In genomic region chr11:86172894-86173293, GRCh38 we compare ENCODE assay signal across 16 cellular contexts.
DNase-seq lines count a peak whose midpoint lies in the region; ATAC-seq, FAIRE-seq and TF ChIP-seq lines count a peak whose summit lies in the region.
"Had no signal": no experiment of that assay in that cellular context is flagged by ENCODE, and none has a peak within 500 bp of the region (broad histone marks: within the 10 kb centered on the region; RNA-seq: fewer than 3 reads in every experiment).

No MANE protein-coding gene starts in this region.

- intact Hi-C loops in K562 (cut with micrococcal nuclease), result loop anchor here (10.0 kb wide), 1 partner anchor 508 kb away; the partner anchor contains the start of gene CREBZF

- H3K4me3 ChIP-seq in Loucy (ENCODE audit: low read length, poor library complexity, severe bottlenecking), result no peak overlapping the region
- H3K4me3 ChIP-seq in K562, result no peak overlapping the region
- no peak overlapping the region for H3K4me3 ChIP-seq in mesodermal cell (ENCODE audit: extremely low read depth, insufficient read depth, low read length, poor library complexity, severe bottlenecking)
- H3K4me3 ChIP-seq: SK-N-MC had no signal

- no peaks in the 10 kb centered on the region for H3K27me3 ChIP-seq in Loucy (ENCODE audit: insufficient read depth, low read length, poor library complexity, severe bottlenecking)
- H3K27me3 ChIP-seq in K562 (ENCODE audit: control insufficient read depth in 2 of 2, insufficient read depth in 2 of 2, low read length in 2 of 2), result no peaks in the 10 kb centered on the region; a peak in 1 of 5 replicates

- peak overlapping the region; percentile 53 for H2AFZ ChIP-seq in Loucy (ENCODE audit: low read length)
- H2AFZ ChIP-seq in K562 (ENCODE audit: low read depth, low read length), result no peak overlapping the region

- no peak for ATAC-seq in K562
- no peak for ATAC-seq in HG02981 (IDR thresholded peaks at IDR 0.05; ENCODE audit: unreplicated experiment)
- ATAC-seq: left ventricle myocardium superior; stimulated activated naive B cell treated with anti-CD40 and anti-IgM and Interleukin-4, amounts not matched to agents 10 μg/mL and 1 μg/mL and 100 μg/mL, for 72 hours had no signal

- H3K27ac ChIP-seq in K562 (ENCODE audit: extremely low read depth, low read depth, low read length), result peak overlapping the region; percentile 6; the same call in 2 of the 3 replicates
- H3K27ac ChIP-seq in mesodermal cell (ENCODE audit: low read depth, low read length, severe bottlenecking), result peak overlapping the region; percentile 75
- H3K27ac ChIP-seq: C4-2B, SK-N-MC had no signal

- TF ChIP-seq CTCF in Loucy (conservative IDR thresholded peaks at IDR 0.05; ENCODE audit: low read length) (no peak), K562 (IDR thresholded peaks at IDR 0.05 in 2 of 3, conservative IDR thresholded peaks at IDR 0.05 in 1 of 3; ENCODE audit: insufficient read depth in 2 of 3, low read depth in 1 of 3, low read length in 3 of 3) (no peak)

- H3K36me3 ChIP-seq in Loucy (ENCODE audit: insufficient read depth, low read length), result no peaks in the 10 kb centered on the region
- H3K36me3 ChIP-seq in K562 (ENCODE audit: control insufficient read depth, insufficient read depth, low read length), result no peaks in the 10 kb centered on the region
- no peaks in the 10 kb centered on the region for H3K36me3 ChIP-seq in mesodermal cell (ENCODE audit: control insufficient read depth, insufficient read depth, low read length)

- WGBS in K562 (ENCODE audit: insufficient coverage, low coverage, missing lambda C conversion rate), result 29% methylated on average over 1 of the region's 1 CpG
- WGBS in mesodermal cell (ENCODE audit: insufficient coverage in 2 of 2), 2 experiments, result 60% methylated on average over 1 of the region's 1 CpG; no CpG with 5 or more reads in 1 of the 2 experiments

- peak; percentile 32 for FAIRE-seq in K562 (lab: Jason Lieb, UNC)
- FAIRE-seq: colon had no signal

- no peaks in the 10 kb centered on the region for H3K9me2 ChIP-seq in Loucy (replicated peaks; ENCODE audit: low read depth, low read length)

- H3K4me2 ChIP-seq in Loucy (ENCODE audit: low read depth, low read length, poor library complexity, severe bottlenecking) (no peak overlapping the region), K562 (ENCODE audit: insufficient read depth, low read length) (no peak overlapping the region)

- H3K9me1 ChIP-seq in K562 (ENCODE audit: control insufficient read depth, insufficient read depth, low read length), result peaks cover 4% of the 10 kb centered on the region

- CTCF ChIA-PET in K562 (lab: Yijun Ruan, JAX; ENCODE audit: low intra/inter-chr PET ratio), result no interaction called here

- 0 out of 4 replicates have a peak, but pooled peaks of 1 of the 2 experiments have one; percentile 14 for TF ChIP-seq RAD21 in K562 (CRISPR knock-in tag; conservative IDR thresholded peaks at IDR 0.05 in 1 of 2, IDR thresholded peaks at IDR 0.05 in 1 of 2)

- H4K20me1 ChIP-seq in Loucy (ENCODE audit: insufficient read depth, low read length, poor library complexity, severe bottlenecking) (no peaks in the 10 kb centered on the region), K562 (replicated peaks; ENCODE audit: control insufficient read depth, insufficient read depth, low read length) (no peaks in the 10 kb centered on the region)

- no TSS peak for BruUV-seq in K562 (replicated peaks; lab: Mats Ljungman, UMichigan)

- 0 out of 2 replicates have a peak, but pooled peaks have one; percentile 5 for TF ChIP-seq EP300 in K562 (IDR thresholded peaks at IDR 0.05; ENCODE audit: low read length)

- POLR2A ChIA-PET in K562 (lab: Yijun Ruan, JAX), result interaction anchor here (0.7 to 1.6 kb wide), 3 partner anchors 9 to 12 kb away, joined by 4 to 5 read pairs (median 4); no protein-coding TSS in a partner anchor

- no peaks in the 10 kb centered on the region for H3F3A ChIP-seq in Loucy (ENCODE audit: low read depth)

- H3K4me1 ChIP-seq in Loucy (ENCODE audit: insufficient read depth, low read length, poor library complexity, severe bottlenecking) (peaks cover 35% of the 10 kb centered on the region), K562 (replicated peaks in 1 of 2; ENCODE audit: control insufficient read depth in 2 of 2, insufficient read depth in 2 of 2, low read length in 2 of 2) (peaks cover 49 to 67% of the 10 kb centered on the region in 2 experiments), mesodermal cell (ENCODE audit: control insufficient read depth, insufficient read depth, low read length, poor library complexity, severe bottlenecking) (peaks cover 31% of the 10 kb centered on the region)

- H3K9ac ChIP-seq in Loucy (ENCODE audit: low read depth, low read length, poor library complexity, severe bottlenecking), result no peak overlapping the region
- H3K9ac ChIP-seq in K562 (ENCODE audit: insufficient read depth in 1 of 2, low read depth in 2 of 2, low read length in 2 of 2), result peak overlapping the region in 1 of 2 experiments; percentile 5; a peak in 1 of 4 replicates

- in situ Hi-C loops in Caki2 (cut with HindIII; ENCODE audit: low pct_unique_long_range_greater_than_20kb, low sequenced_read_pairs) (no loop called here), K562 (cut with MboI) (no loop called here)

- DNase-seq in Caki2 (ENCODE audit: low read depth), result peak; percentile 75
- DNase-seq in K562 (ENCODE audit: extremely low read depth in 1 of 4, low spot score in 3 of 4), result peak in 3 of 4 experiments; percentile 32 to 65 (median 37)
- no peak for DNase-seq in SKM-1 treated with dmso at 0.1 percent for 144 hours (lab: John Stamatoyannopoulos, UW; ENCODE audit: unreplicated experiment)
- no peak for DNase-seq in NCI-H2107 treated with DMSO at 0.1 percent for 48 hours (lab: John Stamatoyannopoulos, UW; ENCODE audit: unreplicated experiment)
- DNase-seq in NCI-H1417 (lab: John Stamatoyannopoulos, UW), result no peak
- DNase-seq: activated gamma-delta T cell; left ventricle myocardium superior; NCI-H526; stimulated activated CD4-positive, alpha-beta T cell treated with anti-CD3 and anti-CD28 coated beads, Interleukin-2, amount 100 ng/mL, for 48 hours; stimulated activated naive B cell treated with anti-CD40 and anti-IgM and Interleukin-4, amounts not matched to agents 10 μg/mL and 1 μg/mL and 100 μg/mL, for 72 hours had no signal

- no peaks in the 10 kb centered on the region for H3K9me3 ChIP-seq in Loucy (ENCODE audit: insufficient read depth, low read depth, low read length)
- no peaks in the 10 kb centered on the region for H3K9me3 ChIP-seq in K562 (replicated peaks; ENCODE audit: control insufficient read depth, insufficient read depth, low read depth, low read length)
- no peaks in the 10 kb centered on the region for H3K9me3 ChIP-seq in mesodermal cell (ENCODE audit: control insufficient read depth, low read length)

- H3K79me2 ChIP-seq in Loucy (ENCODE audit: insufficient read depth, low read length), result no peaks in the 10 kb centered on the region
- H3K79me2 ChIP-seq in K562 (ENCODE audit: control insufficient read depth, insufficient read depth, low read length), result peaks cover 3% of the 10 kb centered on the region; the same call in 1 of the 3 replicates

- TF ChIP-seq POLR2A in K562 (conservative IDR thresholded peaks at IDR 0.05), result no peak

TF ChIP-seq in K562, 482 proteins besides CTCF, POLR2A, EP300 and RAD21 (continues in another document):
- TF ChIP-seq SAFB2 (IDR thresholded peaks at IDR 0.05; ENCODE audit: borderline replicate concordance, low read depth, low read length, severe bottlenecking) (no peak), ZNF830 (CRISPR knock-in tag; IDR thresholded peaks at IDR 0.05) (no peak), ZNF592 (IDR thresholded peaks at IDR 0.05) (peak; percentile 66)

Comparison
In these comparisons a context has a peak if more than half of its experiments do, and no peak if none do; other contexts are left out.
1. DNase-seq: peak in Caki2 (single experiment) and K562 (3 of 4); none in SKM-1 treated with dmso at 0.1 percent for 144 hours (single experiment), NCI-H2107 treated with DMSO at 0.1 percent for 48 hours (single experiment) and NCI-H1417 (0 of 3).